ENCODE assay signal across 18 cellular contexts in genomic region chr3:46907960-46908293, GRCh38. TPM values are rescaled to one million over a fixed set of nuclear protein-coding genes. Genes with fewer than 3 reads are reported as not detected.
"Had no signal": no experiment of that assay in that cellular context is flagged by ENCODE, and none has a peak within 500 bp of the region (broad histone marks: within the 10 kb centered on the region; RNA-seq: fewer than 3 reads in every experiment).

No MANE protein-coding gene starts in this region.

- H3K36me3 Mint-ChIP-seq: activated naive CD4-positive, alpha-beta T cell treated with anti-CD3 and anti-CD28 coated beads, Interleukin-2, amount 50 U/mL, for 24 hours had no signal

- DNase-seq: activated CD4-positive, alpha-beta T cell treated with anti-CD3 and anti-CD28 coated beads for 4 hours; activated CD8-positive, alpha-beta memory T cell treated with anti-CD3 and anti-CD28 coated beads, Interleukin-2, amount 50 U/mL, for 48 hours; activated CD8-positive, alpha-beta T cell treated with anti-CD3 and anti-CD28 coated beads, Interleukin-2, amount 10 ng/mL, durations not matched to agents 7 days and 5 days; activated T-cell treated with anti-CD3 and anti-CD28 coated beads, Interleukin-2, amount 50 U/mL, for 1 hour; central memory CD4-positive, alpha-beta T cell; NCI-H1092; NCI-H1930; NCI-H345; NCI-H510A; NCI-H526 treated with DMSO at 0.1 percent for 48 hours; NCI-H82 had no signal

- H3K27me3 ChIP-seq: breast epithelium, Peyer's patch, SJSA1 had no signal

- ATAC-seq: activated CD4-positive, CD25-positive, alpha-beta regulatory T cell treated with anti-CD3 and anti-CD28 coated beads, Interleukin-2, amount 50 U/mL, for 24 hours; activated CD8-positive, alpha-beta T cell treated with anti-CD3 and anti-CD28 coated beads, Interleukin-2, amount 10 ng/mL, durations not matched to agents 7 days and 5 days had no signal

- H3K27ac ChIP-seq: KMS-11, Peyer's patch, SJSA1 had no signal

- H3K4me3 ChIP-seq: Peyer's patch, SJSA1 had no signal

- H3K4me3 Mint-ChIP-seq: activated CD8-positive, alpha-beta T cell treated with anti-CD3 and anti-CD28 coated beads, Interleukin-2, amount 10 ng/mL, durations not matched to agents 7 days and 5 days; activated naive CD4-positive, alpha-beta T cell treated with anti-CD3 and anti-CD28 coated beads, Interleukin-2, amount 50 U/mL, for 24 hours; T-helper 1 cell treated with Interleukin-12 subunit alpha and Interleukin-12 subunit beta and Interleukin-4 antibody, amounts not matched to agents 30 μg/mL and 1 μg/mL, for 36 hours had no signal

- H3K27me3 Mint-ChIP-seq: activated naive CD4-positive, alpha-beta T cell treated with anti-CD3 and anti-CD28 coated beads, Interleukin-2, amount 50 U/mL, for 24 hours had no signal

- H3K9me3 Mint-ChIP-seq: activated naive CD4-positive, alpha-beta T cell treated with anti-CD3 and anti-CD28 coated beads, Interleukin-2, amount 50 U/mL, for 24 hours; T-helper 1 cell treated with Interleukin-12 subunit alpha and Interleukin-12 subunit beta and Interleukin-4 antibody, amounts not matched to agents 30 μg/mL and 1 μg/mL, for 36 hours had no signal

- H3K9me3 ChIP-seq: breast epithelium, Peyer's patch, SJSA1 had no signal

- H3K4me2 ChIP-seq: KMS-11 had no signal

- H3K36me3 ChIP-seq: breast epithelium, Peyer's patch, SJSA1 had no signal

- H3K27ac Mint-ChIP-seq: activated CD8-positive, alpha-beta T cell treated with anti-CD3 and anti-CD28 coated beads, Interleukin-2, amount 10 ng/mL, durations not matched to agents 7 days and 5 days; activated naive CD4-positive, alpha-beta T cell treated with anti-CD3 and anti-CD28 coated beads, Interleukin-2, amount 50 U/mL, for 24 hours; T-helper 1 cell treated with Interleukin-12 subunit alpha and Interleukin-12 subunit beta and Interleukin-4 antibody, amounts not matched to agents 30 μg/mL and 1 μg/mL, for 36 hours had no signal

RNA-seq across cellular contexts. Expression of gene PTH1R, which starts 30.4 kb away (rescaled TPM):
- total RNA-seq: activated CD8-positive, alpha-beta T cell treated with anti-CD3 and anti-CD28 coated beads, Interleukin-2, amount 10 ng/mL, durations not matched to agents 7 days and 5 days; SJSA1 had no signal

RNA-seq across cellular contexts. Expression of gene MYL3, which starts 44.7 kb away (rescaled TPM):
- total RNA-seq: activated CD8-positive, alpha-beta T cell treated with anti-CD3 and anti-CD28 coated beads, Interleukin-2, amount 10 ng/mL, durations not matched to agents 7 days and 5 days; SJSA1 had no signal
